In genomic region chr1:156767879-156768608, GRCh38 we compare ENCODE assay signal across 8 cellular contexts. TPM values are rescaled to one million over a fixed set of nuclear protein-coding genes. Genes with fewer than 3 reads are reported as not detected.
A peak's percentile ranks its signal among the peaks of the same experiment; 100 is the strongest.
DNase-seq lines count a peak whose midpoint lies in the region; FAIRE-seq and TF ChIP-seq lines count a peak whose summit lies in the region.

No MANE protein-coding gene starts in this region.

- H3K27me3 Mint-ChIP-seq in astrocyte (ENCODE audit: low read depth, unreplicated experiment) = no peaks in the 10 kb centered on the region

- TF ChIP-seq CTCF in A673 (conservative IDR thresholded peaks at IDR 0.05; ENCODE audit: low read depth, low read length) (no peak), GM13976 (IDR thresholded peaks at IDR 0.05; ENCODE audit: borderline replicate concordance, control extremely low read depth, extremely low read depth, insufficient read depth, missing control alignments) (no peak), LNCaP clone FGC (IDR thresholded peaks at IDR 0.05; ENCODE audit: control insufficient read depth, extremely low read depth, insufficient read depth) (no peak), astrocyte (IDR thresholded peaks at IDR 0.05; ENCODE audit: insufficient read depth, low read depth, low read length) (no peak)

- peak overlapping the region; percentile 97 for H3K4me2 ChIP-seq in astrocyte (ENCODE audit: low read length)

- no peak for FAIRE-seq in astrocyte (lab: Jason Lieb, UNC)

- POLR2A ChIA-PET in A673 (lab: Charles Lee; ENCODE audit: low non-redundant PET) = interaction anchor here (0.6 kb wide), 1 partner anchor 16 kb away, joined by 3 read pairs; no protein-coding TSS in a partner anchor

- H3K4me3 Mint-ChIP-seq in astrocyte (ENCODE audit: unreplicated experiment) = no peak overlapping the region

- intact Hi-C loops in A673 (cut with micrococcal nuclease; ENCODE audit: unreplicated experiment) = loop anchor here (1.0 to 2.0 kb wide), 3 partner anchors 17 to 39 kb away; partner anchors contain the start of genes HDGF, ISG20L2, METTL25B and MRPL24

- H3K27ac Mint-ChIP-seq in astrocyte (ENCODE audit: unreplicated experiment) = no peak overlapping the region

- H3K9me3 ChIP-seq in A673 (ENCODE audit: low read depth, low read length, poor library complexity, severe bottlenecking) (no peaks in the 10 kb centered on the region), astrocyte (ENCODE audit: insufficient read depth, low read depth, low read length) (no peaks in the 10 kb centered on the region)

- DNase-seq in A673 (ENCODE audit: low spot score) = peak; percentile 51
- DNase-seq in GM13976 (ENCODE audit: low spot score) = peak; percentile 43
- DNase-seq in LNCaP clone FGC (ENCODE audit: low read depth) = no peak
- no peak for DNase-seq in astrocyte (ENCODE audit: low read depth)
- peak; percentile 41 for DNase-seq in iPS-NIHi11 (ENCODE audit: low spot score)
- peak; percentile 43 to 50 for DNase-seq in stimulated activated CD4-positive, alpha-beta T cell treated with anti-CD3 and anti-CD28 coated beads, Interleukin-2, amount 100 ng/mL, for 24 hours
- DNase-seq in middle frontal gyrus (ENCODE audit: extremely low spot score, low spot score) = no peak
- DNase-seq in occipital lobe (lab: John Stamatoyannopoulos, UW) = no peak

- H3K4me1 Mint-ChIP-seq in astrocyte (ENCODE audit: low read depth, unreplicated experiment) = peaks cover 33% of the 10 kb centered on the region

- in situ Hi-C loops in GM13976 (cut with MboI; ENCODE audit: low sequenced_read_pairs, unreplicated experiment) = no loop called here

- H3K4me3 ChIP-seq in A673 (ENCODE audit: low read depth, low read length, poor library complexity, severe bottlenecking) = peak overlapping the region; percentile 89
- H3K4me3 ChIP-seq in LNCaP clone FGC (ENCODE audit: low read depth, low read length) = peak overlapping the region; percentile 94
- peak overlapping the region; percentile 83 for H3K4me3 ChIP-seq in astrocyte (ENCODE audit: insufficient read depth, low read depth, low read length)

- H4K20me1 ChIP-seq in astrocyte (ENCODE audit: insufficient read depth, low read length) = peaks cover 45% of the 10 kb centered on the region

- no TSS peak for BruUV-seq in A673 (replicated peaks; lab: Mats Ljungman, UMichigan)

- H3K27ac ChIP-seq in A673 (ENCODE audit: low read depth, low read length, poor library complexity, severe bottlenecking) = peak overlapping the region; percentile 94
- peak overlapping the region; percentile 90 for H3K27ac ChIP-seq in astrocyte (ENCODE audit: low read depth, low read length)

- H3K4me1 ChIP-seq in A673 (ENCODE audit: insufficient read depth, low read length, poor library complexity, severe bottlenecking) (peaks cover 14% of the 10 kb centered on the region), astrocyte (ENCODE audit: insufficient read depth, low read length) (peaks cover 12% of the 10 kb centered on the region)

- no peaks in the 10 kb centered on the region for H3K27me3 ChIP-seq in A673 (replicated peaks; ENCODE audit: insufficient read depth, low read depth, low read length, poor library complexity)
- H3K27me3 ChIP-seq in astrocyte (ENCODE audit: insufficient read depth, low read length) = no peaks in the 10 kb centered on the region

- peaks cover 6% of the 10 kb centered on the region for H3K36me3 Mint-ChIP-seq in astrocyte (ENCODE audit: low read depth, unreplicated experiment)

- CTCF ChIA-PET in A673 (lab: Charles Lee) = interaction anchor here (1.0 to 1.4 kb wide), 3 partner anchors 21 to 79 kb away, joined by 3 to 4 read pairs (median 4); no protein-coding TSS in a partner anchor

- peaks cover 63% of the 10 kb centered on the region for H3K79me2 ChIP-seq in astrocyte (ENCODE audit: insufficient read depth, low read length)

- H2AFZ ChIP-seq in astrocyte (ENCODE audit: low read depth, low read length) = peak overlapping the region; percentile 51

- H3K9me3 Mint-ChIP-seq in astrocyte (ENCODE audit: unreplicated experiment) = no peaks in the 10 kb centered on the region

- H3K36me3 ChIP-seq in A673 (ENCODE audit: insufficient read depth, low read length, poor library complexity, severe bottlenecking) (peaks cover 8% of the 10 kb centered on the region), astrocyte (ENCODE audit: insufficient read depth, low read length) (peaks cover 3% of the 10 kb centered on the region)

- peak overlapping the region; percentile 96 for H3K9ac ChIP-seq in astrocyte (ENCODE audit: low read length)

RNA-seq across cellular contexts. Expression of gene PRCC, which starts 0.7 kb away (rescaled TPM):
- total RNA-seq in A673 (2021) (121 and 125 TPM in 2 replicates), astrocyte (75.5 and 78.3 TPM in 2 replicates), occipital lobe (16.2 TPM)

RNA-seq across cellular contexts. Expression of gene HDGF, which starts 16.6 kb away (rescaled TPM):
- total RNA-seq in A673 (2021) (477 and 536 TPM in 2 replicates), astrocyte (179 and 190 TPM in 2 replicates), occipital lobe (61.6 TPM)

RNA-seq across cellular contexts. Expression of gene MRPL24, which starts 27.2 kb away (rescaled TPM):
- total RNA-seq in A673 (2021) = 85.7 and 92.9 TPM in 2 replicates
- 37.4 and 46.5 TPM in 2 replicates for total RNA-seq in astrocyte
- total RNA-seq in occipital lobe = 10.6 TPM

RNA-seq across cellular contexts. Expression of gene ISG20L2, which starts 39.5 kb away (rescaled TPM):
- total RNA-seq in A673 (2021) = 45.7 and 46.5 TPM in 2 replicates
- 30.1 and 33.4 TPM in 2 replicates for total RNA-seq in astrocyte
- 6.2 TPM for total RNA-seq in occipital lobe

RNA-seq across cellular contexts. Expression of gene METTL25B, which starts 39.8 kb away (rescaled TPM):
- 20.2 TPM in 2 replicates for total RNA-seq in A673 (2021)
- 9.9 and 11.1 TPM in 2 replicates for total RNA-seq in astrocyte
- 9.2 TPM for total RNA-seq in occipital lobe

Comparison
In these comparisons a context has a peak if more than half of its experiments do, and no peak if none do; other contexts are left out.
1. DNase-seq: peak in A673 (single experiment), GM13976 (single experiment), iPS-NIHi11 (single experiment) and stimulated activated CD4-positive, alpha-beta T cell treated with anti-CD3 and anti-CD28 coated beads, Interleukin-2, amount 100 ng/mL, for 24 hours (2 of 2); none in LNCaP clone FGC (single experiment), astrocyte (single experiment), middle frontal gyrus (single experiment) and occipital lobe (single experiment).
2. Peak in every context shown above with its lines, with median percentiles within 50 percentile points of each other: H3K4me3 ChIP-seq.